18 cellular contexts compared by ENCODE assay signal in the genomic region with DNA sequence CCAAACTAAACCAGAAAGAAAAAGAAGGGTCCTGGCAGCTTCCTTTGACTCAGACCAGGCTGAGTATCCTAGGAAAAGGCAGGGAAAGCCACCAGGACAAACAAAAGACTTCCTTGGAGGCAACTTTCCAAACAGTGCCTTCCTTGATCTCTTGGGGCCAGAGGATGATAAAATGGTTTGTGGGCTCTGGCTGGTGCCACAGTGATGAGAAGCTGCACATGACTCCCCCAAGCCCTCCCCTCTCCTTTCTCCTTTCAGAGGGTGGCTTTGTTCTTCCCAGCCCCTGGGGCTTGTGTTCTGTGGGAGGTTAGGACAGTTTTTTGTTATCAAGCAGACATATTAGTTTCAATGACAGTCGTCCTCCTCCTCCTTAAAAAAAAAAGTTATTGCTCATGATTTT.
A peak's percentile ranks its signal among the peaks of the same experiment; 100 is the strongest.
DNase-seq lines count a peak whose midpoint lies in the region; TF ChIP-seq lines count a peak whose summit lies in the region.
"Had no signal": no experiment of that assay in that cellular context is flagged by ENCODE, and none has a peak within 500 bp of the region (broad histone marks: within the 10 kb centered on the region; RNA-seq: fewer than 3 reads in every experiment).

No MANE protein-coding gene starts in this region.

- H3K27me3 ChIP-seq in endodermal cell (ENCODE audit: control insufficient read depth, insufficient read depth, low read length, poor library complexity, severe bottlenecking) (no peaks in the 10 kb centered on the region), testis (no peaks in the 10 kb centered on the region), MM.1S (replicated peaks; ENCODE audit: insufficient read depth, low read length) (no peaks in the 10 kb centered on the region)

- H3K9ac ChIP-seq in endodermal cell (ENCODE audit: extremely low read depth, low read length, poor library complexity, severe bottlenecking) = no peak overlapping the region
- no peak overlapping the region for H3K9ac ChIP-seq in MM.1S (ENCODE audit: low read length)

- intact Hi-C loops in testis (cut with DNase I; ENCODE audit: low total_unique reads) = no loop called here

- H3K4me1 Mint-ChIP-seq in endodermal cell = no peaks in the 10 kb centered on the region
- H3K4me1 Mint-ChIP-seq: B cell had no signal

- no peaks in the 10 kb centered on the region for H3K9me3 Mint-ChIP-seq in endodermal cell

- H3K36me3 ChIP-seq in endodermal cell (ENCODE audit: control insufficient read depth, insufficient read depth, low read length) = no peaks in the 10 kb centered on the region
- no peaks in the 10 kb centered on the region for H3K36me3 ChIP-seq in testis (ENCODE audit: low read depth, missing control alignments)
- no peaks in the 10 kb centered on the region for H3K36me3 ChIP-seq in MM.1S (replicated peaks; ENCODE audit: insufficient read depth, low read length)

- DNase-seq in NCI-H69 (lab: John Stamatoyannopoulos, UW) (peak; percentile 46), endodermal cell (no peak), midbrain (lab: John Stamatoyannopoulos, UW) (peak; percentile 34), testis (peak; percentile 77), COR-L47 (lab: John Stamatoyannopoulos, UW) (no peak), MM.1S (no peak), NCI-H2196 (lab: John Stamatoyannopoulos, UW; ENCODE audit: unreplicated experiment) (no peak)
- DNase-seq: Calu3; CD4-positive, CD25-positive, alpha-beta regulatory T cell; H7; KG1; NCI-H1092; NCI-H1694; NCI-H446 treated with DMSO at 0.1 percent for 48 hours; NCI-H82; PC-9 had no signal

- H3K4me3 Mint-ChIP-seq in endodermal cell = no peak overlapping the region
- H3K4me3 Mint-ChIP-seq: B cell; CD4-positive, CD25-positive, alpha-beta regulatory T cell had no signal

- H3F3A ChIP-seq in MM.1S (ENCODE audit: insufficient read depth, low read length) = no peaks in the 10 kb centered on the region

- no peak overlapping the region for H3K4me2 ChIP-seq in MM.1S (ENCODE audit: low read depth, low read length)
- H3K4me2 ChIP-seq: PC-9 had no signal

- H2AFZ ChIP-seq in MM.1S (ENCODE audit: low read length) = no peak overlapping the region
- H2AFZ ChIP-seq: PC-9 had no signal

- H3K27ac ChIP-seq in endodermal cell (ENCODE audit: low read depth, low read length) = peak overlapping the region; percentile 63
- peak overlapping the region in 1 of 2 donors; percentile 41 for H3K27ac ChIP-seq in testis
- no peak overlapping the region for H3K27ac ChIP-seq in MM.1S (ENCODE audit: low read length)
- H3K27ac ChIP-seq: PC-9, SK-N-MC had no signal

- TF ChIP-seq POLR2A in testis (IDR thresholded peaks at IDR 0.05) = no peak

- no peaks in the 10 kb centered on the region for H3K4me1 ChIP-seq in endodermal cell (ENCODE audit: control insufficient read depth, insufficient read depth, low read length)
- H3K4me1 ChIP-seq in testis = no peaks in the 10 kb centered on the region
- H3K4me1 ChIP-seq in MM.1S (ENCODE audit: low read length) = no peaks in the 10 kb centered on the region

- no peak overlapping the region for H3K4me3 ChIP-seq in endodermal cell (ENCODE audit: low read length)
- H3K4me3 ChIP-seq in testis = no peak overlapping the region
- no peak overlapping the region for H3K4me3 ChIP-seq in MM.1S (ENCODE audit: low read length)
- H3K4me3 ChIP-seq: PC-9, SK-N-MC had no signal

- H4K20me1 ChIP-seq in MM.1S (ENCODE audit: insufficient read depth, low read length) = no peaks in the 10 kb centered on the region

- H3K27ac Mint-ChIP-seq in endodermal cell = no peak overlapping the region
- H3K27ac Mint-ChIP-seq: B cell; CD4-positive, CD25-positive, alpha-beta regulatory T cell had no signal

- H3K27me3 Mint-ChIP-seq in endodermal cell (ENCODE audit: insufficient read depth) = no peaks in the 10 kb centered on the region

- no peaks in the 10 kb centered on the region for H3K36me3 Mint-ChIP-seq in endodermal cell (ENCODE audit: low read depth)
- H3K36me3 Mint-ChIP-seq: CD4-positive, CD25-positive, alpha-beta regulatory T cell had no signal

- 43% methylated on average over 1 of the region's 1 CpG; no CpG with 5 or more reads in 1 of the 2 experiments for WGBS in endodermal cell (ENCODE audit: insufficient coverage in 1 of 2, insufficient read length in 1 of 2), 2 experiments
- whole genome bisulfite sequencing in testis, 2 donors = 39 to 71% methylated on average over 1 of the region's 1 CpG

- no peak for TF ChIP-seq CTCF in endodermal cell (conservative IDR thresholded peaks at IDR 0.05)
- TF ChIP-seq CTCF in testis (IDR thresholded peaks at IDR 0.05) = no peak
- no peak for TF ChIP-seq CTCF in MM.1S (IDR thresholded peaks at IDR 0.05; ENCODE audit: low read length)

- no peaks in the 10 kb centered on the region for H3K9me2 ChIP-seq in MM.1S (replicated peaks; ENCODE audit: insufficient read depth, low read length)

- H3K9me3 ChIP-seq in endodermal cell (ENCODE audit: control insufficient read depth, low read length) (no peaks in the 10 kb centered on the region), testis (no peaks in the 10 kb centered on the region), MM.1S (replicated peaks; ENCODE audit: insufficient read depth, low read length) (no peaks in the 10 kb centered on the region)

- H3K79me2 ChIP-seq in MM.1S (ENCODE audit: low read length) = no peaks in the 10 kb centered on the region

Comparison
In these comparisons a context has a peak if more than half of its experiments do, and no peak if none do; other contexts are left out.
1. DNase-seq: peak in NCI-H69 (single experiment), midbrain (single experiment) and testis (single experiment); none in endodermal cell (single experiment), COR-L47 (single experiment), MM.1S (single experiment) and NCI-H2196 (single experiment).